8 cellular contexts compared by ENCODE assay signal in genomic region chr11:57427692-57428082, GRCh38.
DNase-seq lines count a peak whose midpoint lies in the region; ATAC-seq and TF ChIP-seq lines count a peak whose summit lies in the region.

No MANE protein-coding gene starts in this region.

- DNase-seq in HFF-Myc (ENCODE audit: extremely low read depth, low read depth) (no peak), DMS79 (lab: John Stamatoyannopoulos, UW) (no peak), OCI-M1 (lab: John Stamatoyannopoulos, UW) (no peak)
- no peak for DNase-seq in stimulated activated effector memory CD8-positive, alpha-beta T cell treated with anti-CD3 and anti-CD28 coated beads, Interleukin-12 subunit alpha, Interleukin-12 subunit beta, amount 100 ng/mL, for 72 hours (ENCODE audit: low spot score in 2 of 2)
- DNase-seq in effector CD4-positive, alpha-beta T cell = no peak

- peak overlapping the region; percentile 66; the same call in 1 of the 2 replicates for H3K4me3 ChIP-seq in HFF-Myc (replicated peaks; ENCODE audit: low read depth, low read length)

- no peaks in the 10 kb centered on the region for H3K27me3 ChIP-seq in layer of hippocampus (ENCODE audit: control insufficient read depth, insufficient read depth, low read length)

- H3K4me1 Mint-ChIP-seq in stimulated activated effector memory CD8-positive, alpha-beta T cell treated with anti-CD3 and anti-CD28 coated beads, Interleukin-12 subunit alpha, Interleukin-12 subunit beta, amount 100 ng/mL, for 72 hours = peaks cover 54% of the 10 kb centered on the region

- H3K36me3 Mint-ChIP-seq in stimulated activated effector memory CD8-positive, alpha-beta T cell treated with anti-CD3 and anti-CD28 coated beads, Interleukin-12 subunit alpha, Interleukin-12 subunit beta, amount 100 ng/mL, for 72 hours = peaks cover 49% of the 10 kb centered on the region

- no peaks in the 10 kb centered on the region for H3K9me3 Mint-ChIP-seq in stimulated activated effector memory CD8-positive, alpha-beta T cell treated with anti-CD3 and anti-CD28 coated beads, Interleukin-12 subunit alpha, Interleukin-12 subunit beta, amount 100 ng/mL, for 72 hours

- H3K27ac Mint-ChIP-seq in stimulated activated effector memory CD8-positive, alpha-beta T cell treated with anti-CD3 and anti-CD28 coated beads, Interleukin-12 subunit alpha, Interleukin-12 subunit beta, amount 100 ng/mL, for 72 hours = peak overlapping the region; percentile 96

- ATAC-seq in stimulated activated effector memory CD8-positive, alpha-beta T cell treated with anti-CD3 and anti-CD28 coated beads, Interleukin-12 subunit alpha, Interleukin-12 subunit beta, amount 100 ng/mL, for 72 hours = no peak
- ATAC-seq in HG02763 (IDR thresholded peaks at IDR 0.05; ENCODE audit: unreplicated experiment) = no peak

- no peak for TF ChIP-seq CTCF in HFF-Myc (IDR thresholded peaks at IDR 0.05; ENCODE audit: low read depth, low read length, missing control alignments)

- peak overlapping the region; percentile 93 for H3K4me3 Mint-ChIP-seq in stimulated activated effector memory CD8-positive, alpha-beta T cell treated with anti-CD3 and anti-CD28 coated beads, Interleukin-12 subunit alpha, Interleukin-12 subunit beta, amount 100 ng/mL, for 72 hours

- peak overlapping the region; percentile 70 for H3K27ac ChIP-seq in angular gyrus (ENCODE audit: low read depth, low read length)
- H3K27ac ChIP-seq in layer of hippocampus (ENCODE audit: low read depth, low read length) = peak overlapping the region; percentile 71
